17 cellular contexts compared by ENCODE assay signal in genomic region chr2:28659127-28659526, GRCh38.
"Had no signal": no experiment of that assay in that cellular context is flagged by ENCODE, and none has a peak within 500 bp of the region (broad histone marks: within the 10 kb centered on the region; RNA-seq: fewer than 3 reads in every experiment).

No MANE protein-coding gene starts in this region.

- DNase-seq: Karpas-422, KG1, NCI-H1092, NCI-H1105 treated with DMSO at 0.1 percent for 48 hours, NCI-H1417 treated with DMSO at 0.1 percent for 48 hours, NCI-H146, NCI-H1694 treated with DMSO at 0.1 percent for 48 hours, NCI-H1930, NCI-H2081, NCI-H2107, NCI-H2227 treated with DMSO at 0.1 percent for 48 hours, NCI-H526 treated with DMSO at 0.1 percent for 48 hours, NCI-H774, RPMI8226, SHP77 treated with DMSO at 0.1 percent for 48 hours had no signal

- H3K9me3 ChIP-seq: MG63, SJCRH30 had no signal

- H3K27me3 ChIP-seq: MG63, SJCRH30 had no signal

- H3K27ac ChIP-seq: SJCRH30 had no signal

- H3K36me3 ChIP-seq: MG63, SJCRH30 had no signal

- H3K4me3 ChIP-seq: MG63, SJCRH30 had no signal
